Comparison of ENCODE assay signal across 8 cellular contexts in genomic region chrX:115560978-115561604, GRCh38. TPM values are rescaled to one million over a fixed set of nuclear protein-coding genes. Genes with fewer than 3 reads are reported as not detected.
DNase-seq lines count a peak whose midpoint lies in the region; ATAC-seq and TF ChIP-seq lines count a peak whose summit lies in the region.

Gene PLS3, plus strand, starts transcription at chrX:115561174. Its CDS starts 49,077 bp downstream, at chrX:115610251.

- H3K4me1 Mint-ChIP-seq in Caco-2 (ENCODE audit: low read depth, unreplicated experiment), result no peaks in the 10 kb centered on the region
- H3K4me1 Mint-ChIP-seq in activated CD4-positive, alpha-beta memory T cell treated with anti-CD3 and anti-CD28 coated beads, Interleukin-2, amount 10 ng/mL, durations not matched to agents 7 days and 5 days, result no peaks in the 10 kb centered on the region

- CTCF ChIA-PET in Caco-2 (lab: Charles Lee), result no interaction called here
- CTCF ChIA-PET in activated CD4-positive, alpha-beta memory T cell treated with anti-CD3 and anti-CD28 coated beads, Interleukin-2, amount 10 ng/mL, durations not matched to agents 7 days and 5 days (lab: Charles Lee), result no interaction called here

- ATAC-seq in GM21423 (IDR thresholded peaks at IDR 0.05; ENCODE audit: unreplicated experiment) (peak; percentile 72), HG02571 (IDR thresholded peaks at IDR 0.05; ENCODE audit: unreplicated experiment) (no peak)

- H3K4me1 ChIP-seq in Caco-2 (peaks cover 18% of the 10 kb centered on the region), muscle layer of duodenum (ENCODE audit: control insufficient read depth in 1 of 2, insufficient read depth in 2 of 2, low read length in 2 of 2) (peaks cover 0 to 4% of the 10 kb centered on the region in 2 donors), urinary bladder (ENCODE audit: insufficient read depth) (no peaks in the 10 kb centered on the region)

- H3K27me3 ChIP-seq in Caco-2 (replicated peaks; ENCODE audit: control insufficient read depth, insufficient read depth, low read length) (no peaks in the 10 kb centered on the region), MG63 (no peaks in the 10 kb centered on the region), muscle layer of duodenum (ENCODE audit: low read depth, low read length) (no peaks in the 10 kb centered on the region)

- peaks cover 9% of the 10 kb centered on the region for H3K36me3 Mint-ChIP-seq in Caco-2 (ENCODE audit: insufficient read depth, unreplicated experiment)
- H3K36me3 Mint-ChIP-seq in activated CD4-positive, alpha-beta memory T cell treated with anti-CD3 and anti-CD28 coated beads, Interleukin-2, amount 10 ng/mL, durations not matched to agents 7 days and 5 days (ENCODE audit: low read depth), result no peaks in the 10 kb centered on the region

- no peaks in the 10 kb centered on the region for H3K27me3 Mint-ChIP-seq in Caco-2 (ENCODE audit: insufficient read depth, unreplicated experiment)
- peaks cover 11% of the 10 kb centered on the region for H3K27me3 Mint-ChIP-seq in activated CD4-positive, alpha-beta memory T cell treated with anti-CD3 and anti-CD28 coated beads, Interleukin-2, amount 10 ng/mL, durations not matched to agents 7 days and 5 days

- TSS peak; percentile 32 for BruUV-seq in Caco-2 (replicated peaks; lab: Mats Ljungman, UMichigan)

- peak within 1 kb of the TSS; percentile 94 for H3K27ac Mint-ChIP-seq in Caco-2 (ENCODE audit: unreplicated experiment)
- H3K27ac Mint-ChIP-seq in activated CD4-positive, alpha-beta memory T cell treated with anti-CD3 and anti-CD28 coated beads, Interleukin-2, amount 10 ng/mL, durations not matched to agents 7 days and 5 days, result no peak within 1 kb of the TSS

- H3K36me3 ChIP-seq in Caco-2 (ENCODE audit: control insufficient read depth, insufficient read depth, low read length) (no peaks in the 10 kb centered on the region), MG63 (no peaks in the 10 kb centered on the region), muscle layer of duodenum (ENCODE audit: control insufficient read depth in 1 of 2, insufficient read depth in 2 of 2, low read length in 2 of 2) (no peaks in the 10 kb centered on the region), urinary bladder (ENCODE audit: insufficient read depth) (no peaks in the 10 kb centered on the region)

- H3K4me3 ChIP-seq in Caco-2 (ENCODE audit: low read depth, low read length), result peak within 1 kb of the TSS; percentile 85
- H3K4me3 ChIP-seq in MG63, result peak within 1 kb of the TSS; percentile 69
- peak within 1 kb of the TSS; percentile 78 for H3K4me3 ChIP-seq in fibroblast of the aortic adventitia (ENCODE audit: low read depth, low read length)
- peak within 1 kb of the TSS; percentile 61 to 72 for H3K4me3 ChIP-seq in muscle layer of duodenum (ENCODE audit: low read depth in 1 of 2, low read length in 2 of 2)
- H3K4me3 ChIP-seq in urinary bladder (ENCODE audit: low read depth, low read length), result peak within 1 kb of the TSS; percentile 75

- H3K27ac ChIP-seq in muscle layer of duodenum (ENCODE audit: low read length) (peak within 1 kb of the TSS; percentile 85), urinary bladder (ENCODE audit: low read depth) (peak within 1 kb of the TSS; percentile 90)

- no peaks in the 10 kb centered on the region for H3K9me3 ChIP-seq in Caco-2
- H3K9me3 ChIP-seq in MG63, result no peaks in the 10 kb centered on the region
- H3K9me3 ChIP-seq in muscle layer of duodenum (ENCODE audit: control insufficient read depth in 1 of 2, low read length in 2 of 2), result no peaks in the 10 kb centered on the region

- peak within 1 kb of the TSS; percentile 90 for H3K4me3 Mint-ChIP-seq in Caco-2 (ENCODE audit: unreplicated experiment)
- peak within 1 kb of the TSS; percentile 30 for H3K4me3 Mint-ChIP-seq in activated CD4-positive, alpha-beta memory T cell treated with anti-CD3 and anti-CD28 coated beads, Interleukin-2, amount 10 ng/mL, durations not matched to agents 7 days and 5 days

- intact Hi-C loops in Caco-2 (cut with micrococcal nuclease; ENCODE audit: unreplicated experiment), result loop anchor here (2.0 to 5.0 kb wide), 3 partner anchors 22 to 152 kb away; no protein-coding TSS in a partner anchor

- WGBS in urinary bladder, result under 1% methylated on average over 40 of the region's 40 CpGs

- TF ChIP-seq CTCF in Caco-2 (IDR thresholded peaks at IDR 0.05; ENCODE audit: insufficient read depth in 1 of 2, low read depth in 1 of 2, low read length in 1 of 2, severe bottlenecking in 1 of 2, unreplicated experiment in 1 of 2) (no peak), fibroblast of the aortic adventitia (IDR thresholded peaks at IDR 0.05; ENCODE audit: insufficient read depth, low read length) (no peak)

- no peaks in the 10 kb centered on the region for H3K9me3 Mint-ChIP-seq in Caco-2 (ENCODE audit: unreplicated experiment)
- H3K9me3 Mint-ChIP-seq in activated CD4-positive, alpha-beta memory T cell treated with anti-CD3 and anti-CD28 coated beads, Interleukin-2, amount 10 ng/mL, durations not matched to agents 7 days and 5 days, result no peaks in the 10 kb centered on the region

- DNase-seq in Caco-2 (peak; percentile 86 to 92), MG63 (peak; percentile 89), fibroblast of the aortic adventitia (ENCODE audit: low read depth) (peak; percentile 87)
- DNase-seq in activated CD4-positive, alpha-beta memory T cell treated with anti-CD3 and anti-CD28 coated beads, Interleukin-2, amount 10 ng/mL, durations not matched to agents 7 days and 5 days, result no peak

- POLR2A ChIA-PET in Caco-2 (lab: Charles Lee), result interaction anchor here (0.6 to 2.5 kb wide), 2 partner anchors 89 to 216 kb away, joined by 3 to 10 read pairs; no protein-coding TSS in a partner anchor
- POLR2A ChIA-PET in activated CD4-positive, alpha-beta memory T cell treated with anti-CD3 and anti-CD28 coated beads, Interleukin-2, amount 10 ng/mL, durations not matched to agents 7 days and 5 days (lab: Charles Lee), result no interaction called here

RNA-seq across cellular contexts. Expression of gene PLS3, which starts in this region (rescaled TPM):
- total RNA-seq in Caco-2 (2022), result 211 and 213 TPM in 2 replicates
- total RNA-seq in MG63 (2014; rRNA removed; shearing (Covaris generic); ENCODE audit: low replicate concordance), result 112 and 140 TPM in 2 replicates
- total RNA-seq in activated CD4-positive, alpha-beta memory T cell treated with anti-CD3 and anti-CD28 coated beads, Interleukin-2, amount 10 ng/mL, durations not matched to agents 7 days and 5 days, result under 1 TPM; 0.13 to 0.63 TPM
- total RNA-seq in fibroblast of the aortic adventitia (ENCODE audit: low replicate concordance), result 309 and 659 TPM in 2 replicates
- 245 TPM for total RNA-seq in urinary bladder
- polyA plus RNA-seq in urinary bladder, result 74.4 TPM

Comparison
In these comparisons a context has a peak if more than half of its experiments do, and no peak if none do; other contexts are left out.
1. RNA of gene PLS3 (total RNA-seq): 309 to 659 TPM in fibroblast of the aortic adventitia, 245 TPM in urinary bladder (single experiment), 211 to 213 TPM in Caco-2 and 112 to 140 TPM in MG63; 0.13 to 0.63 TPM in activated CD4-positive, alpha-beta memory T cell treated with anti-CD3 and anti-CD28 coated beads, Interleukin-2, amount 10 ng/mL, durations not matched to agents 7 days and 5 days; every median in the first group is over 10 times any median in the second.
2. Peak in every context shown above with its lines, with median percentiles within 50 percentile points of each other: H3K4me3 ChIP-seq.